8 cellular contexts compared by ENCODE assay signal in genomic region chr10:32938554-32939061, GRCh38. TPM values are rescaled to one million over a fixed set of nuclear protein-coding genes. Genes with fewer than 3 reads are reported as not detected.
DNase-seq lines count a peak whose midpoint lies in the region; ATAC-seq lines count a peak whose summit lies in the region.

No MANE protein-coding gene starts in this region.

- DNase-seq in NCI-H1092 treated with DMSO at 0.1 percent for 48 hours (lab: John Stamatoyannopoulos, UW) (peak; percentile 4), NCI-H1092 (lab: John Stamatoyannopoulos, UW) (no peak), hypothalamus (lab: John Stamatoyannopoulos, UW) (peak in 34 of 51 donors; percentile 7 to 67 (median 36)), posterior vena cava (ENCODE audit: low spot score) (no peak), GM19238 (ENCODE audit: insufficient read length, low spot score) (no peak), 8988T (no peak)

- ATAC-seq in activated T-helper 17 cell treated with anti-CD3 and anti-CD28 coated beads, Interleukin-2, amount 50 U/mL, for 72 hours (replicated peaks) = peak; percentile 20

- peak overlapping the region; percentile 58 for H3K27ac ChIP-seq in skeletal muscle tissue (ENCODE audit: low read depth, low read length)

- H3K9me3 ChIP-seq in skeletal muscle tissue (ENCODE audit: control insufficient read depth in 3 of 3, low read length in 3 of 3) = no peaks in the 10 kb centered on the region

- H3K9me3 Mint-ChIP-seq in activated T-helper 17 cell treated with anti-CD3 and anti-CD28 coated beads, Interleukin-2, amount 50 U/mL, for 72 hours = no peaks in the 10 kb centered on the region

- peak overlapping the region; percentile 90 for H3K27ac Mint-ChIP-seq in activated T-helper 17 cell treated with anti-CD3 and anti-CD28 coated beads, Interleukin-2, amount 50 U/mL, for 72 hours

- intact Hi-C loops in posterior vena cava (cut with DNase I) = no loop called here

- peaks cover 47% of the 10 kb centered on the region for H3K36me3 Mint-ChIP-seq in activated T-helper 17 cell treated with anti-CD3 and anti-CD28 coated beads, Interleukin-2, amount 50 U/mL, for 72 hours (ENCODE audit: low read depth)

- H3K4me3 ChIP-seq in skeletal muscle tissue (ENCODE audit: low read length in 3 of 3) = peak overlapping the region; percentile 24 to 60 (median 52)

- peaks cover 2 to 10% (median 2%) of the 10 kb centered on the region in 3 donors for H3K36me3 ChIP-seq in skeletal muscle tissue (ENCODE audit: control insufficient read depth in 3 of 3, insufficient read depth in 3 of 3, low read length in 3 of 3)

- no peaks in the 10 kb centered on the region for H3K27me3 ChIP-seq in skeletal muscle tissue (ENCODE audit: control insufficient read depth in 3 of 3, insufficient read depth in 3 of 3, low read length in 3 of 3)

- H3K9ac ChIP-seq in skeletal muscle tissue (ENCODE audit: low read depth in 1 of 3, low read length in 3 of 3) = peak overlapping the region; percentile 14 to 51 (median 20)

- H3K4me1 ChIP-seq in skeletal muscle tissue (ENCODE audit: control insufficient read depth in 3 of 3, insufficient read depth in 3 of 3, low read length in 3 of 3) = peaks cover 48 to 51% (median 49%) of the 10 kb centered on the region in 3 donors

- peaks cover 45% of the 10 kb centered on the region for H3K4me1 Mint-ChIP-seq in activated T-helper 17 cell treated with anti-CD3 and anti-CD28 coated beads, Interleukin-2, amount 50 U/mL, for 72 hours

- H3K27me3 Mint-ChIP-seq in activated T-helper 17 cell treated with anti-CD3 and anti-CD28 coated beads, Interleukin-2, amount 50 U/mL, for 72 hours = no peaks in the 10 kb centered on the region

- H3K4me3 Mint-ChIP-seq in activated T-helper 17 cell treated with anti-CD3 and anti-CD28 coated beads, Interleukin-2, amount 50 U/mL, for 72 hours = peak overlapping the region; percentile 76

RNA-seq across cellular contexts. Expression of gene ITGB1, which starts 19.4 kb away (rescaled TPM):
- 100 to 1,000 TPM; 125 to 126 TPM for total RNA-seq in activated T-helper 17 cell treated with anti-CD3 and anti-CD28 coated beads, Interleukin-2, amount 50 U/mL, for 72 hours
- total RNA-seq in skeletal muscle tissue (363 TPM), posterior vena cava (1,000 to 10,000 TPM; 1,298 to 1,367 TPM)

Comparison
In these comparisons a context has a peak if more than half of its experiments do, and no peak if none do; other contexts are left out.
1. DNase-seq: peak in NCI-H1092 treated with DMSO at 0.1 percent for 48 hours (single experiment) and hypothalamus (34 of 51); none in NCI-H1092 (single experiment), posterior vena cava (single experiment), GM19238 (single experiment) and 8988T (single experiment).